In the genomic region with DNA sequence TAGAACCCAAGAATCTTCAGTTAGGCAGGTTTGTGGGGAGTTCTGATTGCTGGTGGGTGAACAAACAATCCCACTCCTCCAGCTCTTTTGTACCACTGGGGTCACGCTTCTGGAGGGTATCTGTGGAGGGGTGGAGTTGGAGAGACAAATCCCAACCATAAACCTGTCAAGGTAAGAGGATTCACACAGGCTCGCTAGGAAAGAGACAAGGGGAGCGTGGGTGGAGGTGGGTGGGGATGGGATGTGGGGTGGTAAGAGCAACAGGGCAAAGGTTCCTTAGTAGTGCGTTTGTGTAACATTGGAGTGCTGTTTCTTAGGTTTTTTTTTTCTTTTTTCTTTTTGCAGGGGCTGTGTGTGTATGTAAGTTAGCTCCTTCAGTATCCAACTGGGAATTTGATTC, we compare ENCODE assay signal across 17 cellular contexts.
DNase-seq lines count a peak whose midpoint lies in the region; ATAC-seq and TF ChIP-seq lines count a peak whose summit lies in the region.
"Had no signal": no experiment of that assay in that cellular context is flagged by ENCODE, and none has a peak within 500 bp of the region (broad histone marks: within the 10 kb centered on the region; RNA-seq: fewer than 3 reads in every experiment).

No MANE protein-coding gene starts in this region.

- no peaks in the 10 kb centered on the region for H3K36me3 Mint-ChIP-seq in CD4-positive, alpha-beta T cell (ENCODE audit: low read depth)
- H3K36me3 Mint-ChIP-seq: CD4-positive, alpha-beta memory T cell had no signal

- peaks cover 4% of the 10 kb centered on the region for H3K27me3 Mint-ChIP-seq in CD4-positive, alpha-beta T cell
- H3K27me3 Mint-ChIP-seq: CD4-positive, alpha-beta memory T cell had no signal

- no peaks in the 10 kb centered on the region for H3K9me3 Mint-ChIP-seq in CD4-positive, alpha-beta T cell
- H3K9me3 Mint-ChIP-seq: CD4-positive, alpha-beta memory T cell; GM23338 had no signal

- POLR2A ChIA-PET in CD4-positive, alpha-beta T cell (lab: Charles Lee): no interaction called here

- CTCF ChIA-PET in CD4-positive, alpha-beta T cell (lab: Charles Lee): no interaction called here

- no peak overlapping the region for H3K27ac ChIP-seq in WERI-Rb-1
- no peak overlapping the region for H3K27ac ChIP-seq in CD4-positive, alpha-beta T cell (ENCODE audit: low read depth, low read length)
- H3K27ac ChIP-seq: 22Rv1, A549, C4-2B had no signal

- TF ChIP-seq CTCF in WERI-Rb-1 (IDR thresholded peaks at IDR 0.05; ENCODE audit: low read depth, low read length): no peak
- TF ChIP-seq CTCF in CD4-positive, alpha-beta T cell (IDR thresholded peaks at IDR 0.05): no peak

- H3K4me3 Mint-ChIP-seq in CD4-positive, alpha-beta T cell: no peak overlapping the region
- H3K4me3 Mint-ChIP-seq: CD4-positive, alpha-beta memory T cell; GM23338 had no signal

- no peaks in the 10 kb centered on the region for H3K4me1 Mint-ChIP-seq in CD4-positive, alpha-beta T cell (ENCODE audit: low read depth)

- no peak overlapping the region for H3K27ac Mint-ChIP-seq in CD4-positive, alpha-beta T cell
- H3K27ac Mint-ChIP-seq: CD4-positive, alpha-beta memory T cell; GM23338 had no signal

- H3K4me3 ChIP-seq in WERI-Rb-1 (ENCODE audit: low read depth, low read length): no peak overlapping the region
- H3K4me3 ChIP-seq: A549, GM23338 had no signal

- DNase-seq in NCI-H82 (lab: John Stamatoyannopoulos, UW): peak; percentile 39
- no peak for DNase-seq in NCI-H82 treated with DMSO at 0.1 percent for 48 hours (lab: John Stamatoyannopoulos, UW; ENCODE audit: unreplicated experiment)
- DNase-seq in WERI-Rb-1: peak; percentile 69
- no peak for DNase-seq in left colon
- DNase-seq in GF-D8 (lab: John Stamatoyannopoulos, UW): no peak
- no peak for DNase-seq in CD4-positive, alpha-beta T cell
- DNase-seq: AML-193; CD4-positive, alpha-beta memory T cell; DMS153; DMS79; GDM1 had no signal

- ATAC-seq in left colon (peak; percentile 70), HG02938 (IDR thresholded peaks at IDR 0.05; ENCODE audit: unreplicated experiment) (no peak)
- ATAC-seq in CD4-positive, alpha-beta T cell (ENCODE audit: poor library complexity): no peak
- ATAC-seq: A549, GM23338, HCT116 had no signal

- intact Hi-C loops in left colon (cut with DNase I, micrococcal nuclease): no loop called here
- intact Hi-C loops in CD4-positive, alpha-beta T cell (cut with DNase I, micrococcal nuclease): no loop called here

- no peaks in the 10 kb centered on the region for H3K9me3 ChIP-seq in WERI-Rb-1 (ENCODE audit: severe bottlenecking)
- no peaks in the 10 kb centered on the region for H3K9me3 ChIP-seq in CD4-positive, alpha-beta T cell (ENCODE audit: control insufficient read depth, low read length)
- H3K9me3 ChIP-seq: A549 had no signal

- no peaks in the 10 kb centered on the region for H3K36me3 ChIP-seq in WERI-Rb-1

- no peaks in the 10 kb centered on the region for H3K27me3 ChIP-seq in WERI-Rb-1 (ENCODE audit: insufficient read depth, low read depth, severe bottlenecking)
- H3K27me3 ChIP-seq in CD4-positive, alpha-beta T cell (ENCODE audit: control insufficient read depth, insufficient read depth, low read length): no peaks in the 10 kb centered on the region

Comparison
In these comparisons a context has a peak if more than half of its experiments do, and no peak if none do; other contexts are left out.
1. DNase-seq: peak in NCI-H82 (single experiment) and WERI-Rb-1 (single experiment); none in NCI-H82 treated with DMSO at 0.1 percent for 48 hours (single experiment), left colon (0 of 2), GF-D8 (single experiment) and CD4-positive, alpha-beta T cell (0 of 10).